ENCODE assay signal across 1 cellular context in the genomic region with DNA sequence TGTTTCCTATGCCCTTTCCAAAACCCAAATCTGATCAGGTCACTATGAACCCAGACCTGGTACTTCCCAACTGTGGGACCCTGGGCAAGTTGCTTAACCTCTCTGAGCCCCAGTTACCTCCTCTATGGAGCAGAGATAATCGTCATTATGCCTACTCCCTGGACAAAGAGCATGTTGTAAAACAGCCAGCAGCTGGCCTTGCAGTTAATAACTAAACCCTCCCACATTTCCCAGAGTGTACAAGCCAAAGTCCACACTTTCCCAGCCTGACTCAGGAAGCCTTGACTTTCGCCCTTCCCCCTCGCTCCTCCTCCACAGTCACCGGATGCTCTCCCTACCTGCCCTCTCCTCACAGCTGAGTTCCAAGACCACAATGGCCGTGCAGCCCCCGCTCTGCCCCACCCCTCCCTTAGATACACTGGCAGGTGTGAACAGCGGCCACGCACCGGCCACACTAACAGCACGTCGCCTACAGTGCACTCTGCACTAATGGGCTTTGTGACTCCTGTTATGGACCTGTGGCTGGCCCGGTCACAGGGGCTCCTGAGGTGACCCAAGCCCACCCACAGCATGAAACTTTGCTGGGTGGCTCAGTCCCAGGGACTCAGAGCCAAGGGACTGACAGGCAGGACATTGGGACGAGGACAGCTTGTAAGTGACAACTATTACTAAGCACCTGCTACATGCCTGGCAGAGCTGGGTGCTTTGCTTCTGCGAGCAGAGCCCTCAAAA.
TF ChIP-seq lines count a peak whose summit lies in the region.

No MANE protein-coding gene starts in this region.

TF ChIP-seq in HepG2, 621 proteins besides CTCF, POLR2A, EP300 and RAD21 (continues in another document):
- peak; percentile 10; the same call in 1 of the 2 replicates for TF ChIP-seq POLR2G (IDR thresholded peaks at IDR 0.05; ENCODE audit: low read depth, low read length)
- TF ChIP-seq SOX6 (IDR thresholded peaks at IDR 0.05), result no peak
- peak; percentile 99 for TF ChIP-seq SOX6 (CRISPR knock-in tag; IDR thresholded peaks at IDR 0.05)
- no peak for TF ChIP-seq LCORL (IDR thresholded peaks at IDR 0.05)
- peak; percentile 97; the same call in 1 of the 2 replicates for TF ChIP-seq LCORL (CRISPR knock-in tag; IDR thresholded peaks at IDR 0.05)
- TF ChIP-seq SRF (IDR thresholded peaks at IDR 0.05; ENCODE audit: low read depth, low read length), result no peak
- TF ChIP-seq, protein P1, sequence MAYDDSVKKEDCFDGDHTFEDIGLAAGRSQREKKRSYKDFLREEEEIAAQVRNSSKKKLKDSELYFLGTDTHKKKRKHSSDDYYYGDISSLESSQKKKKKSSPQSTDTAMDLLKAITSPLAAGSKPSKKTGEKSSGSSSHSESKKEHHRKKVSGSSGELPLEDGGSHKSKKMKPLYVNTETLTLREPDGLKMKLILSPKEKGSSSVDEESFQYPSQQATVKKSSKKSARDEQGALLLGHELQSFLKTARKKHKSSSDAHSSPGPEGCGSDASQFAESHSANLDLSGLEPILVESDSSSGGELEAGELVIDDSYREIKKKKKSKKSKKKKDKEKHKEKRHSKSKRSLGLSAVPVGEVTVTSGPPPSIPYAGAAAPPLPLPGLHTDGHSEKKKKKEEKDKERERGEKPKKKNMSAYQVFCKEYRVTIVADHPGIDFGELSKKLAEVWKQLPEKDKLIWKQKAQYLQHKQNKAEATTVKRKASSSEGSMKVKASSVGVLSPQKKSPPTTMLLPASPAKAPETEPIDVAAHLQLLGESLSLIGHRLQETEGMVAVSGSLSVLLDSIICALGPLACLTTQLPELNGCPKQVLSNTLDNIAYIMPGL (CRISPR knock-in tag; IDR thresholded peaks at IDR 0.05; ENCODE audit: borderline replicate concordance in 1 of 2, low read depth in 1 of 2), result peak; percentile 86 to 91
- no peak for TF ChIP-seq ZNF138 (CRISPR knock-in tag; IDR thresholded peaks at IDR 0.05; ENCODE audit: low read depth)
- TF ChIP-seq ISX (CRISPR knock-in tag; conservative IDR thresholded peaks at IDR 0.05), result no peak; the same call in 1 of the 2 replicates
- TF ChIP-seq DR1 (CRISPR knock-in tag; IDR thresholded peaks at IDR 0.05), result 0 out of 2 replicates have a peak, but pooled peaks have one; percentile 15
- 0 out of 2 replicates have a peak, but pooled peaks have one; percentile 66 for TF ChIP-seq KDM3A (CRISPR knock-in tag; IDR thresholded peaks at IDR 0.05; ENCODE audit: low read depth)
- TF ChIP-seq ZSCAN22 (CRISPR knock-in tag; IDR thresholded peaks at IDR 0.05), result peak; percentile 63; the same call in 1 of the 2 replicates
- TF ChIP-seq, protein P2, sequence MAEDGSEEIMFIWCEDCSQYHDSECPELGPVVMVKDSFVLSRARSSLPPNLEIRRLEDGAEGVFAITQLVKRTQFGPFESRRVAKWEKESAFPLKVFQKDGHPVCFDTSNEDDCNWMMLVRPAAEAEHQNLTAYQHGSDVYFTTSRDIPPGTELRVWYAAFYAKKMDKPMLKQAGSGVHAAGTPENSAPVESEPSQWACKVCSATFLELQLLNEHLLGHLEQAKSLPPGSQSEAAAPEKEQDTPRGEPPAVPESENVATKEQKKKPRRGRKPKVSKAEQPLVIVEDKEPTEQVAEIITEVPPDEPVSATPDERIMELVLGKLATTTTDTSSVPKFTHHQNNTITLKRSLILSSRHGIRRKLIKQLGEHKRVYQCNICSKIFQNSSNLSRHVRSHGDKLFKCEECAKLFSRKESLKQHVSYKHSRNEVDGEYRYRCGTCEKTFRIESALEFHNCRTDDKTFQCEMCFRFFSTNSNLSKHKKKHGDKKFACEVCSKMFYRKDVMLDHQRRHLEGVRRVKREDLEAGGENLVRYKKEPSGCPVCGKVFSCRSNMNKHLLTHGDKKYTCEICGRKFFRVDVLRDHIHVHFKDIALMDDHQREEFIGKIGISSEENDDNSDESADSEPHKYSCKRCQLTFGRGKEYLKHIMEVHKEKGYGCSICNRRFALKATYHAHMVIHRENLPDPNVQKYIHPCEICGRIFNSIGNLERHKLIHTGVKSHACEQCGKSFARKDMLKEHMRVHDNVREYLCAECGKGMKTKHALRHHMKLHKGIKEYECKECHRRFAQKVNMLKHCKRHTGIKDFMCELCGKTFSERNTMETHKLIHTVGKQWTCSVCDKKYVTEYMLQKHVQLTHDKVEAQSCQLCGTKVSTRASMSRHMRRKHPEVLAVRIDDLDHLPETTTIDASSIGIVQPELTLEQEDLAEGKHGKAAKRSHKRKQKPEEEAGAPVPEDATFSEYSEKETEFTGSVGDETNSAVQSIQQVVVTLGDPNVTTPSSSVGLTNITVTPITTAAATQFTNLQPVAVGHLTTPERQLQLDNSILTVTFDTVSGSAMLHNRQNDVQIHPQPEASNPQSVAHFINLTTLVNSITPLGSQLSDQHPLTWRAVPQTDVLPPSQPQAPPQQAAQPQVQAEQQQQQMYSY (CRISPR knock-in tag; IDR thresholded peaks at IDR 0.05), result no peak
- TF ChIP-seq ZZZ3 (CRISPR knock-in tag; IDR thresholded peaks at IDR 0.05; ENCODE audit: borderline replicate concordance), result peak; percentile 75; the same call in 1 of the 2 replicates
- peak; percentile 89 for TF ChIP-seq GATA4 (IDR thresholded peaks at IDR 0.05; ENCODE audit: borderline replicate concordance, low read depth)
- peak; percentile 85; the same call in 1 of the 2 replicates for TF ChIP-seq GTF3A (CRISPR knock-in tag; conservative IDR thresholded peaks at IDR 0.05)
- TF ChIP-seq ZFX (CRISPR knock-in tag; IDR thresholded peaks at IDR 0.05; ENCODE audit: low read depth), result no peak
- TF ChIP-seq ZNF432 (CRISPR knock-in tag; IDR thresholded peaks at IDR 0.05; ENCODE audit: borderline replicate concordance), result no peak
- TF ChIP-seq ZNF761 (CRISPR knock-in tag; conservative IDR thresholded peaks at IDR 0.05), result peak; percentile 97
- peak; percentile 97 for TF ChIP-seq NCOA2 (CRISPR knock-in tag; IDR thresholded peaks at IDR 0.05)
- TF ChIP-seq ZNF383 (CRISPR knock-in tag; IDR thresholded peaks at IDR 0.05; ENCODE audit: borderline replicate concordance), result peak; percentile 94
- 0 out of 2 replicates have a peak, but pooled peaks have one; percentile 53 for TF ChIP-seq ZNF619 (CRISPR knock-in tag; IDR thresholded peaks at IDR 0.05)
- TF ChIP-seq HNRNPK (IDR thresholded peaks at IDR 0.05; ENCODE audit: low read depth, low read length, poor library complexity, severe bottlenecking), result no peak
- TF ChIP-seq PLRG1 (conservative IDR thresholded peaks at IDR 0.05), result no peak
- TF ChIP-seq TBX3 (IDR thresholded peaks at IDR 0.05; ENCODE audit: borderline replicate concordance), result peak; percentile 98
- peak; percentile 97 for TF ChIP-seq ZNF607 (CRISPR knock-in tag; IDR thresholded peaks at IDR 0.05; ENCODE audit: borderline replicate concordance)
- TF ChIP-seq PHF21A (CRISPR knock-in tag; IDR thresholded peaks at IDR 0.05), result peak; percentile 99
- TF ChIP-seq ZNF354B (CRISPR knock-in tag; IDR thresholded peaks at IDR 0.05), result no peak
- no peak; the same call in 1 of the 2 replicates for TF ChIP-seq RFX5 (IDR thresholded peaks at IDR 0.05; ENCODE audit: low read depth, low read length)
- TF ChIP-seq, protein P3, sequence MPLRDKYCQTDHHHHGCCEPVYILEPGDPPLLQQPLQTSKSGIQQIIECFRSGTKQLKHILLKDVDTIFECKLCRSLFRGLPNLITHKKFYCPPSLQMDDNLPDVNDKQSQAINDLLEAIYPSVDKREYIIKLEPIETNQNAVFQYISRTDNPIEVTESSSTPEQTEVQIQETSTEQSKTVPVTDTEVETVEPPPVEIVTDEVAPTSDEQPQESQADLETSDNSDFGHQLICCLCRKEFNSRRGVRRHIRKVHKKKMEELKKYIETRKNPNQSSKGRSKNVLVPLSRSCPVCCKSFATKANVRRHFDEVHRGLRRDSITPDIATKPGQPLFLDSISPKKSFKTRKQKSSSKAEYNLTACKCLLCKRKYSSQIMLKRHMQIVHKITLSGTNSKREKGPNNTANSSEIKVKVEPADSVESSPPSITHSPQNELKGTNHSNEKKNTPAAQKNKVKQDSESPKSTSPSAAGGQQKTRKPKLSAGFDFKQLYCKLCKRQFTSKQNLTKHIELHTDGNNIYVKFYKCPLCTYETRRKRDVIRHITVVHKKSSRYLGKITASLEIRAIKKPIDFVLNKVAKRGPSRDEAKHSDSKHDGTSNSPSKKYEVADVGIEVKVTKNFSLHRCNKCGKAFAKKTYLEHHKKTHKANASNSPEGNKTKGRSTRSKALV (CRISPR knock-in tag; IDR thresholded peaks at IDR 0.05), result no peak
- peak; percentile 92; the same call in 1 of the 2 replicates for TF ChIP-seq ZNF468 (CRISPR knock-in tag; IDR thresholded peaks at IDR 0.05)
- peak; percentile 77; the same call in 1 of the 2 replicates for TF ChIP-seq ZFP36L2 (CRISPR knock-in tag; IDR thresholded peaks at IDR 0.05)
- no peak for TF ChIP-seq TCF12 (IDR thresholded peaks at IDR 0.05)
- TF ChIP-seq TCF12 (CRISPR knock-in tag; IDR thresholded peaks at IDR 0.05), result peak; percentile 99
- TF ChIP-seq NCOA1 (CRISPR knock-in tag; IDR thresholded peaks at IDR 0.05), result peak; percentile 98
- TF ChIP-seq, protein P4, sequence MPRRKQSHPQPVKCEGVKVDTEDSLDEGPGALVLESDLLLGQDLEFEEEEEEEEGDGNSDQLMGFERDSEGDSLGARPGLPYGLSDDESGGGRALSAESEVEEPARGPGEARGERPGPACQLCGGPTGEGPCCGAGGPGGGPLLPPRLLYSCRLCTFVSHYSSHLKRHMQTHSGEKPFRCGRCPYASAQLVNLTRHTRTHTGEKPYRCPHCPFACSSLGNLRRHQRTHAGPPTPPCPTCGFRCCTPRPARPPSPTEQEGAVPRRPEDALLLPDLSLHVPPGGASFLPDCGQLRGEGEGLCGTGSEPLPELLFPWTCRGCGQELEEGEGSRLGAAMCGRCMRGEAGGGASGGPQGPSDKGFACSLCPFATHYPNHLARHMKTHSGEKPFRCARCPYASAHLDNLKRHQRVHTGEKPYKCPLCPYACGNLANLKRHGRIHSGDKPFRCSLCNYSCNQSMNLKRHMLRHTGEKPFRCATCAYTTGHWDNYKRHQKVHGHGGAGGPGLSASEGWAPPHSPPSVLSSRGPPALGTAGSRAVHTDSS (CRISPR knock-in tag; conservative IDR thresholded peaks at IDR 0.05), result no peak
- peak; percentile 64; the same call in 1 of the 2 replicates for TF ChIP-seq ZNF629 (CRISPR knock-in tag; conservative IDR thresholded peaks at IDR 0.05)
- no peak for TF ChIP-seq RFX1 (IDR thresholded peaks at IDR 0.05)
- TF ChIP-seq ZNF777 (CRISPR knock-in tag; IDR thresholded peaks at IDR 0.05), result no peak
- no peak for TF ChIP-seq ZNF883 (CRISPR knock-in tag; IDR thresholded peaks at IDR 0.05; ENCODE audit: not compliant biosample characterization)
- TF ChIP-seq, protein P5, sequence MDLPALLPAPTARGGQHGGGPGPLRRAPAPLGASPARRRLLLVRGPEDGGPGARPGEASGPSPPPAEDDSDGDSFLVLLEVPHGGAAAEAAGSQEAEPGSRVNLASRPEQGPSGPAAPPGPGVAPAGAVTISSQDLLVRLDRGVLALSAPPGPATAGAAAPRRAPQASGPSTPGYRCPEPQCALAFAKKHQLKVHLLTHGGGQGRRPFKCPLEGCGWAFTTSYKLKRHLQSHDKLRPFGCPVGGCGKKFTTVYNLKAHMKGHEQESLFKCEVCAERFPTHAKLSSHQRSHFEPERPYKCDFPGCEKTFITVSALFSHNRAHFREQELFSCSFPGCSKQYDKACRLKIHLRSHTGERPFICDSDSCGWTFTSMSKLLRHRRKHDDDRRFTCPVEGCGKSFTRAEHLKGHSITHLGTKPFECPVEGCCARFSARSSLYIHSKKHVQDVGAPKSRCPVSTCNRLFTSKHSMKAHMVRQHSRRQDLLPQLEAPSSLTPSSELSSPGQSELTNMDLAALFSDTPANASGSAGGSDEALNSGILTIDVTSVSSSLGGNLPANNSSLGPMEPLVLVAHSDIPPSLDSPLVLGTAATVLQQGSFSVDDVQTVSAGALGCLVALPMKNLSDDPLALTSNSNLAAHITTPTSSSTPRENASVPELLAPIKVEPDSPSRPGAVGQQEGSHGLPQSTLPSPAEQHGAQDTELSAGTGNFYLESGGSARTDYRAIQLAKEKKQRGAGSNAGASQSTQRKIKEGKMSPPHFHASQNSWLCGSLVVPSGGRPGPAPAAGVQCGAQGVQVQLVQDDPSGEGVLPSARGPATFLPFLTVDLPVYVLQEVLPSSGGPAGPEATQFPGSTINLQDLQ (CRISPR knock-in tag; IDR thresholded peaks at IDR 0.05), result peak; percentile 70; the same call in 1 of the 2 replicates
- TF ChIP-seq, protein P6, sequence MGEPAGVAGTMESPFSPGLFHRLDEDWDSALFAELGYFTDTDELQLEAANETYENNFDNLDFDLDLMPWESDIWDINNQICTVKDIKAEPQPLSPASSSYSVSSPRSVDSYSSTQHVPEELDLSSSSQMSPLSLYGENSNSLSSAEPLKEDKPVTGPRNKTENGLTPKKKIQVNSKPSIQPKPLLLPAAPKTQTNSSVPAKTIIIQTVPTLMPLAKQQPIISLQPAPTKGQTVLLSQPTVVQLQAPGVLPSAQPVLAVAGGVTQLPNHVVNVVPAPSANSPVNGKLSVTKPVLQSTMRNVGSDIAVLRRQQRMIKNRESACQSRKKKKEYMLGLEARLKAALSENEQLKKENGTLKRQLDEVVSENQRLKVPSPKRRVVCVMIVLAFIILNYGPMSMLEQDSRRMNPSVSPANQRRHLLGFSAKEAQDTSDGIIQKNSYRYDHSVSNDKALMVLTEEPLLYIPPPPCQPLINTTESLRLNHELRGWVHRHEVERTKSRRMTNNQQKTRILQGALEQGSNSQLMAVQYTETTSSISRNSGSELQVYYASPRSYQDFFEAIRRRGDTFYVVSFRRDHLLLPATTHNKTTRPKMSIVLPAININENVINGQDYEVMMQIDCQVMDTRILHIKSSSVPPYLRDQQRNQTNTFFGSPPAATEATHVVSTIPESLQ (CRISPR knock-in tag; conservative IDR thresholded peaks at IDR 0.05), result no peak
- peak; percentile 93 for TF ChIP-seq ZNF709 (CRISPR knock-in tag; IDR thresholded peaks at IDR 0.05)
- peak; percentile 89; the same call in 1 of the 2 replicates for TF ChIP-seq ZBTB20 (CRISPR knock-in tag; IDR thresholded peaks at IDR 0.05; ENCODE audit: borderline replicate concordance, low read depth)
- TF ChIP-seq, protein P7, sequence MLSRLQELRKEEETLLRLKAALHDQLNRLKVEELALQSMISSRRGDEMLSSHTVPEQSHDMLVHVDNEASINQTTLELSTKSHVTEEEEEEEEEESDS (CRISPR knock-in tag; IDR thresholded peaks at IDR 0.05; ENCODE audit: borderline replicate concordance), result no peak; the same call in 1 of the 2 replicates
- peak; percentile 25 to 39; a peak in 2 of 4 replicates for TF ChIP-seq MAFK (conservative IDR thresholded peaks at IDR 0.05 in 1 of 2, IDR thresholded peaks at IDR 0.05 in 1 of 2; ENCODE audit: low read length in 2 of 2)
- TF ChIP-seq SNRNP70 (IDR thresholded peaks at IDR 0.05; ENCODE audit: low read depth, low read length), result no peak
- peak; percentile 84; the same call in 1 of the 2 replicates for TF ChIP-seq ARNT2 (CRISPR knock-in tag; IDR thresholded peaks at IDR 0.05; ENCODE audit: low read depth)
